1 cellular context compared by ENCODE assay signal in genomic region chr16:89257281-89257731, GRCh38.
TF ChIP-seq lines count a peak whose summit lies in the region.

No MANE protein-coding gene starts in this region.

TF ChIP-seq in IMR-90, 13 proteins besides CTCF, POLR2A, EP300 and RAD21 (continued from another document):
- TF ChIP-seq USF2 (IDR thresholded peaks at IDR 0.05; ENCODE audit: low read depth, low read length) (no peak), BHLHE40 (IDR thresholded peaks at IDR 0.05; ENCODE audit: low read depth, low read length) (no peak), RFX5 (IDR thresholded peaks at IDR 0.05; ENCODE audit: low read depth, low read length) (no peak), SMC3 (IDR thresholded peaks at IDR 0.05; ENCODE audit: low read depth, low read length) (no peak), NFE2L2 (IDR thresholded peaks at IDR 0.05; ENCODE audit: low read depth, low read length) (no peak), RCOR1 (IDR thresholded peaks at IDR 0.05; ENCODE audit: insufficient replicate concordance, low read length) (no peak), CHD1 (IDR thresholded peaks at IDR 0.05; ENCODE audit: low read depth, low read length) (no peak), MAFK (IDR thresholded peaks at IDR 0.05; ENCODE audit: low read depth, low read length) (no peak), MAZ (IDR thresholded peaks at IDR 0.05; ENCODE audit: borderline replicate concordance, low read depth, low read length) (no peak), FOS (IDR thresholded peaks at IDR 0.05; ENCODE audit: low read depth, low read length) (no peak), CEBPB (IDR thresholded peaks at IDR 0.05; ENCODE audit: low read depth, low read length) (no peak)
